1 cellular context compared by ENCODE assay signal in the genomic region with DNA sequence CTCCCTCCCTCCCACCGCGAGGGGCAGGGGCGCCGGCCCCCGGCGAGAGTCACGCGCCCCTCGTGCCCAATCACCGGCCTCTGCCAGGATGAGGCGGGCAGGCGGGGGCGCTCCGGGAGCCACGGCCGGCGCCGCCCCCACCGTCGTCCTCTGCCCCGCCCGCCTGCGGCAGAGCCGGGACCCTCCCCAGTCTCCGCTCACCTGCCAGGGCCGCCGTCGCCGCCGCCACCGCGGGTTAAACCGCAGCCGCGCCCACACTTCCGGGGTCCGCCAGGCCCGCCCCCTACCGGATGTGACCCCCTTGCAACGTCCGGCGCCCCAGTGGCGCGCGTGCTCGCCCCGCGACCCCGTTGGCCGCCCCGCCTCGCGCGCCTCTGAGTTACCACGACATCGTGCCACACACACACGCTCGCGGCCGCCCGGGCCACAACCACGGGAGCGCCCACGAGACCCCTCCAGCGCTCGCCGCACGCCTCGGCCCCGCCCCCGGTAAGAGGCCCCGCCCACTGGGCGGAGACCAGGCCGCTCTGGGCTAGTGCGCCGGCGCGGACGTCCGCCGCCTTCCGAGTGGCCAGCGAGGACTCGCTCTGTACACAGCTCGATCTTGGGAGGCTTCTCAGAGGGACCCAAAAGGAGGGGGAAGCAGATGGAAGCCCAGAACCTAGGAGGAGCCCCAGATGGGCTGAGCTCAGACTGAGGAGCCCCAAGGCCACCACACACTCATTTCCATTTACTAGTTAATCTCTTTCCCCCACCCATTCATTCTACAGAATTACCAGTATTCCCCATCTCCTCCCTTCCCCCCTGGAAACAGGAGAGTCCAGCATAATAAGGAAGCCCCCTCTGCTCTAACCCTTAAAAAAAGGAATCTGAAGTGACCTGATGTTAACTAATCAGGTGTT.
TF ChIP-seq lines count a peak whose summit lies in the region.

A gene (minus strand): TSS at position 237 of the 902 bp plus-strand sequence. CDS start 22,597 bp downstream, outside the sequence.

TF ChIP-seq in HepG2, 621 proteins besides CTCF, POLR2A, EP300 and RAD21 (continued from another document and continues in another):
- TF ChIP-seq, protein P1, sequence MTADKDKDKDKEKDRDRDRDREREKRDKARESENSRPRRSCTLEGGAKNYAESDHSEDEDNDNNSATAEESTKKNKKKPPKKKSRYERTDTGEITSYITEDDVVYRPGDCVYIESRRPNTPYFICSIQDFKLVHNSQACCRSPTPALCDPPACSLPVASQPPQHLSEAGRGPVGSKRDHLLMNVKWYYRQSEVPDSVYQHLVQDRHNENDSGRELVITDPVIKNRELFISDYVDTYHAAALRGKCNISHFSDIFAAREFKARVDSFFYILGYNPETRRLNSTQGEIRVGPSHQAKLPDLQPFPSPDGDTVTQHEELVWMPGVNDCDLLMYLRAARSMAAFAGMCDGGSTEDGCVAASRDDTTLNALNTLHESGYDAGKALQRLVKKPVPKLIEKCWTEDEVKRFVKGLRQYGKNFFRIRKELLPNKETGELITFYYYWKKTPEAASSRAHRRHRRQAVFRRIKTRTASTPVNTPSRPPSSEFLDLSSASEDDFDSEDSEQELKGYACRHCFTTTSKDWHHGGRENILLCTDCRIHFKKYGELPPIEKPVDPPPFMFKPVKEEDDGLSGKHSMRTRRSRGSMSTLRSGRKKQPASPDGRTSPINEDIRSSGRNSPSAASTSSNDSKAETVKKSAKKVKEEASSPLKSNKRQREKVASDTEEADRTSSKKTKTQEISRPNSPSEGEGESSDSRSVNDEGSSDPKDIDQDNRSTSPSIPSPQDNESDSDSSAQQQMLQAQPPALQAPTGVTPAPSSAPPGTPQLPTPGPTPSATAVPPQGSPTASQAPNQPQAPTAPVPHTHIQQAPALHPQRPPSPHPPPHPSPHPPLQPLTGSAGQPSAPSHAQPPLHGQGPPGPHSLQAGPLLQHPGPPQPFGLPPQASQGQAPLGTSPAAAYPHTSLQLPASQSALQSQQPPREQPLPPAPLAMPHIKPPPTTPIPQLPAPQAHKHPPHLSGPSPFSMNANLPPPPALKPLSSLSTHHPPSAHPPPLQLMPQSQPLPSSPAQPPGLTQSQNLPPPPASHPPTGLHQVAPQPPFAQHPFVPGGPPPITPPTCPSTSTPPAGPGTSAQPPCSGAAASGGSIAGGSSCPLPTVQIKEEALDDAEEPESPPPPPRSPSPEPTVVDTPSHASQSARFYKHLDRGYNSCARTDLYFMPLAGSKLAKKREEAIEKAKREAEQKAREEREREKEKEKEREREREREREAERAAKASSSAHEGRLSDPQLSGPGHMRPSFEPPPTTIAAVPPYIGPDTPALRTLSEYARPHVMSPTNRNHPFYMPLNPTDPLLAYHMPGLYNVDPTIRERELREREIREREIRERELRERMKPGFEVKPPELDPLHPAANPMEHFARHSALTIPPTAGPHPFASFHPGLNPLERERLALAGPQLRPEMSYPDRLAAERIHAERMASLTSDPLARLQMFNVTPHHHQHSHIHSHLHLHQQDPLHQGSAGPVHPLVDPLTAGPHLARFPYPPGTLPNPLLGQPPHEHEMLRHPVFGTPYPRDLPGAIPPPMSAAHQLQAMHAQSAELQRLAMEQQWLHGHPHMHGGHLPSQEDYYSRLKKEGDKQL (CRISPR knock-in tag; IDR thresholded peaks at IDR 0.05; ENCODE audit: low read depth): no peak
- no peak; the same call in 1 of the 2 replicates for TF ChIP-seq MIER3 (CRISPR knock-in tag; IDR thresholded peaks at IDR 0.05; ENCODE audit: borderline replicate concordance)
- no peak for TF ChIP-seq FOXP1 (IDR thresholded peaks at IDR 0.05)
- TF ChIP-seq FOXP1 (CRISPR knock-in tag; IDR thresholded peaks at IDR 0.05): no peak
- TF ChIP-seq HNRNPK (IDR thresholded peaks at IDR 0.05; ENCODE audit: low read depth, low read length, poor library complexity, severe bottlenecking): no peak
- TF ChIP-seq, protein P2, sequence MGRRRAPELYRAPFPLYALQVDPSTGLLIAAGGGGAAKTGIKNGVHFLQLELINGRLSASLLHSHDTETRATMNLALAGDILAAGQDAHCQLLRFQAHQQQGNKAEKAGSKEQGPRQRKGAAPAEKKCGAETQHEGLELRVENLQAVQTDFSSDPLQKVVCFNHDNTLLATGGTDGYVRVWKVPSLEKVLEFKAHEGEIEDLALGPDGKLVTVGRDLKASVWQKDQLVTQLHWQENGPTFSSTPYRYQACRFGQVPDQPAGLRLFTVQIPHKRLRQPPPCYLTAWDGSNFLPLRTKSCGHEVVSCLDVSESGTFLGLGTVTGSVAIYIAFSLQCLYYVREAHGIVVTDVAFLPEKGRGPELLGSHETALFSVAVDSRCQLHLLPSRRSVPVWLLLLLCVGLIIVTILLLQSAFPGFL (CRISPR knock-in tag; IDR thresholded peaks at IDR 0.05): no peak
- no peak for TF ChIP-seq BRCA1 (CRISPR knock-in tag; IDR thresholded peaks at IDR 0.05)
- TF ChIP-seq, protein P3, sequence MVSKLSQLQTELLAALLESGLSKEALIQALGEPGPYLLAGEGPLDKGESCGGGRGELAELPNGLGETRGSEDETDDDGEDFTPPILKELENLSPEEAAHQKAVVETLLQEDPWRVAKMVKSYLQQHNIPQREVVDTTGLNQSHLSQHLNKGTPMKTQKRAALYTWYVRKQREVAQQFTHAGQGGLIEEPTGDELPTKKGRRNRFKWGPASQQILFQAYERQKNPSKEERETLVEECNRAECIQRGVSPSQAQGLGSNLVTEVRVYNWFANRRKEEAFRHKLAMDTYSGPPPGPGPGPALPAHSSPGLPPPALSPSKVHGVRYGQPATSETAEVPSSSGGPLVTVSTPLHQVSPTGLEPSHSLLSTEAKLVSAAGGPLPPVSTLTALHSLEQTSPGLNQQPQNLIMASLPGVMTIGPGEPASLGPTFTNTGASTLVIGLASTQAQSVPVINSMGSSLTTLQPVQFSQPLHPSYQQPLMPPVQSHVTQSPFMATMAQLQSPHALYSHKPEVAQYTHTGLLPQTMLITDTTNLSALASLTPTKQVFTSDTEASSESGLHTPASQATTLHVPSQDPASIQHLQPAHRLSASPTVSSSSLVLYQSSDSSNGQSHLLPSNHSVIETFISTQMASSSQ (IDR thresholded peaks at IDR 0.05; ENCODE audit: low read depth): no peak
- TF ChIP-seq, protein P3 (CRISPR knock-in tag; IDR thresholded peaks at IDR 0.05; ENCODE audit: borderline replicate concordance): 0 out of 2 replicates have a peak, but pooled peaks have one; percentile 46
- TF ChIP-seq, protein P4, sequence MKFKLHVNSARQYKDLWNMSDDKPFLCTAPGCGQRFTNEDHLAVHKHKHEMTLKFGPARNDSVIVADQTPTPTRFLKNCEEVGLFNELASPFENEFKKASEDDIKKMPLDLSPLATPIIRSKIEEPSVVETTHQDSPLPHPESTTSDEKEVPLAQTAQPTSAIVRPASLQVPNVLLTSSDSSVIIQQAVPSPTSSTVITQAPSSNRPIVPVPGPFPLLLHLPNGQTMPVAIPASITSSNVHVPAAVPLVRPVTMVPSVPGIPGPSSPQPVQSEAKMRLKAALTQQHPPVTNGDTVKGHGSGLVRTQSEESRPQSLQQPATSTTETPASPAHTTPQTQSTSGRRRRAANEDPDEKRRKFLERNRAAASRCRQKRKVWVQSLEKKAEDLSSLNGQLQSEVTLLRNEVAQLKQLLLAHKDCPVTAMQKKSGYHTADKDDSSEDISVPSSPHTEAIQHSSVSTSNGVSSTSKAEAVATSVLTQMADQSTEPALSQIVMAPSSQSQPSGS (CRISPR knock-in tag; IDR thresholded peaks at IDR 0.05): no peak
- peak; percentile 59 for TF ChIP-seq FOXA3 (CRISPR knock-in tag; IDR thresholded peaks at IDR 0.05)
- TF ChIP-seq, protein P5, sequence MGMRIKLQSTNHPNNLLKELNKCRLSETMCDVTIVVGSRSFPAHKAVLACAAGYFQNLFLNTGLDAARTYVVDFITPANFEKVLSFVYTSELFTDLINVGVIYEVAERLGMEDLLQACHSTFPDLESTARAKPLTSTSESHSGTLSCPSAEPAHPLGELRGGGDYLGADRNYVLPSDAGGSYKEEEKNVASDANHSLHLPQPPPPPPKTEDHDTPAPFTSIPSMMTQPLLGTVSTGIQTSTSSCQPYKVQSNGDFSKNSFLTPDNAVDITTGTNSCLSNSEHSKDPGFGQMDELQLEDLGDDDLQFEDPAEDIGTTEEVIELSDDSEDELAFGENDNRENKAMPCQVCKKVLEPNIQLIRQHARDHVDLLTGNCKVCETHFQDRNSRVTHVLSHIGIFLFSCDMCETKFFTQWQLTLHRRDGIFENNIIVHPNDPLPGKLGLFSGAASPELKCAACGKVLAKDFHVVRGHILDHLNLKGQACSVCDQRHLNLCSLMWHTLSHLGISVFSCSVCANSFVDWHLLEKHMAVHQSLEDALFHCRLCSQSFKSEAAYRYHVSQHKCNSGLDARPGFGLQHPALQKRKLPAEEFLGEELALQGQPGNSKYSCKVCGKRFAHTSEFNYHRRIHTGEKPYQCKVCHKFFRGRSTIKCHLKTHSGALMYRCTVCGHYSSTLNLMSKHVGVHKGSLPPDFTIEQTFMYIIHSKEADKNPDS (CRISPR knock-in tag; IDR thresholded peaks at IDR 0.05): no peak
- peak; percentile 37; the same call in 1 of the 2 replicates for TF ChIP-seq SRY (CRISPR knock-in tag; IDR thresholded peaks at IDR 0.05)
- no peak for TF ChIP-seq ZSCAN29 (CRISPR knock-in tag; conservative IDR thresholded peaks at IDR 0.05)
- TF ChIP-seq ZBTB1 (CRISPR knock-in tag; IDR thresholded peaks at IDR 0.05; ENCODE audit: borderline replicate concordance): no peak
- TF ChIP-seq NFKB2 (CRISPR knock-in tag; IDR thresholded peaks at IDR 0.05; ENCODE audit: borderline replicate concordance): peak; percentile 57; the same call in 1 of the 2 replicates
- TF ChIP-seq ZNF44 (CRISPR knock-in tag; IDR thresholded peaks at IDR 0.05): no peak
- TF ChIP-seq, protein P6, sequence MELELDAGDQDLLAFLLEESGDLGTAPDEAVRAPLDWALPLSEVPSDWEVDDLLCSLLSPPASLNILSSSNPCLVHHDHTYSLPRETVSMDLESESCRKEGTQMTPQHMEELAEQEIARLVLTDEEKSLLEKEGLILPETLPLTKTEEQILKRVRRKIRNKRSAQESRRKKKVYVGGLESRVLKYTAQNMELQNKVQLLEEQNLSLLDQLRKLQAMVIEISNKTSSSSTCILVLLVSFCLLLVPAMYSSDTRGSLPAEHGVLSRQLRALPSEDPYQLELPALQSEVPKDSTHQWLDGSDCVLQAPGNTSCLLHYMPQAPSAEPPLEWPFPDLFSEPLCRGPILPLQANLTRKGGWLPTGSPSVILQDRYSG (CRISPR knock-in tag; IDR thresholded peaks at IDR 0.05): no peak
- peak; percentile 26; the same call in 1 of the 2 replicates for TF ChIP-seq ZBTB3 (CRISPR knock-in tag; IDR thresholded peaks at IDR 0.05; ENCODE audit: borderline replicate concordance, low read depth)
- TF ChIP-seq, protein P7, sequence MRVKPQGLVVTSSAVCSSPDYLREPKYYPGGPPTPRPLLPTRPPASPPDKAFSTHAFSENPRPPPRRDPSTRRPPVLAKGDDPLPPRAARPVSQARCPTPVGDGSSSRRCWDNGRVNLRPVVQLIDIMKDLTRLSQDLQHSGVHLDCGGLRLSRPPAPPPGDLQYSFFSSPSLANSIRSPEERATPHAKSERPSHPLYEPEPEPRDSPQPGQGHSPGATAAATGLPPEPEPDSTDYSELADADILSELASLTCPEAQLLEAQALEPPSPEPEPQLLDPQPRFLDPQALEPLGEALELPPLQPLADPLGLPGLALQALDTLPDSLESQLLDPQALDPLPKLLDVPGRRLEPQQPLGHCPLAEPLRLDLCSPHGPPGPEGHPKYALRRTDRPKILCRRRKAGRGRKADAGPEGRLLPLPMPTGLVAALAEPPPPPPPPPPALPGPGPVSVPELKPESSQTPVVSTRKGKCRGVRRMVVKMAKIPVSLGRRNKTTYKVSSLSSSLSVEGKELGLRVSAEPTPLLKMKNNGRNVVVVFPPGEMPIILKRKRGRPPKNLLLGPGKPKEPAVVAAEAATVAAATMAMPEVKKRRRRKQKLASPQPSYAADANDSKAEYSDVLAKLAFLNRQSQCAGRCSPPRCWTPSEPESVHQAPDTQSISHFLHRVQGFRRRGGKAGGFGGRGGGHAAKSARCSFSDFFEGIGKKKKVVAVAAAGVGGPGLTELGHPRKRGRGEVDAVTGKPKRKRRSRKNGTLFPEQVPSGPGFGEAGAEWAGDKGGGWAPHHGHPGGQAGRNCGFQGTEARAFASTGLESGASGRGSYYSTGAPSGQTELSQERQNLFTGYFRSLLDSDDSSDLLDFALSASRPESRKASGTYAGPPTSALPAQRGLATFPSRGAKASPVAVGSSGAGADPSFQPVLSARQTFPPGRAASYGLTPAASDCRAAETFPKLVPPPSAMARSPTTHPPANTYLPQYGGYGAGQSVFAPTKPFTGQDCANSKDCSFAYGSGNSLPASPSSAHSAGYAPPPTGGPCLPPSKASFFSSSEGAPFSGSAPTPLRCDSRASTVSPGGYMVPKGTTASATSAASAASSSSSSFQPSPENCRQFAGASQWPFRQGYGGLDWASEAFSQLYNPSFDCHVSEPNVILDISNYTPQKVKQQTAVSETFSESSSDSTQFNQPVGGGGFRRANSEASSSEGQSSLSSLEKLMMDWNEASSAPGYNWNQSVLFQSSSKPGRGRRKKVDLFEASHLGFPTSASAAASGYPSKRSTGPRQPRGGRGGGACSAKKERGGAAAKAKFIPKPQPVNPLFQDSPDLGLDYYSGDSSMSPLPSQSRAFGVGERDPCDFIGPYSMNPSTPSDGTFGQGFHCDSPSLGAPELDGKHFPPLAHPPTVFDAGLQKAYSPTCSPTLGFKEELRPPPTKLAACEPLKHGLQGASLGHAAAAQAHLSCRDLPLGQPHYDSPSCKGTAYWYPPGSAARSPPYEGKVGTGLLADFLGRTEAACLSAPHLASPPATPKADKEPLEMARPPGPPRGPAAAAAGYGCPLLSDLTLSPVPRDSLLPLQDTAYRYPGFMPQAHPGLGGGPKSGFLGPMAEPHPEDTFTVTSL (CRISPR knock-in tag; IDR thresholded peaks at IDR 0.05; ENCODE audit: borderline replicate concordance): no peak
- no peak for TF ChIP-seq XBP1 (CRISPR knock-in tag; IDR thresholded peaks at IDR 0.05)
